8 cellular contexts compared by ENCODE assay signal in the genomic region with DNA sequence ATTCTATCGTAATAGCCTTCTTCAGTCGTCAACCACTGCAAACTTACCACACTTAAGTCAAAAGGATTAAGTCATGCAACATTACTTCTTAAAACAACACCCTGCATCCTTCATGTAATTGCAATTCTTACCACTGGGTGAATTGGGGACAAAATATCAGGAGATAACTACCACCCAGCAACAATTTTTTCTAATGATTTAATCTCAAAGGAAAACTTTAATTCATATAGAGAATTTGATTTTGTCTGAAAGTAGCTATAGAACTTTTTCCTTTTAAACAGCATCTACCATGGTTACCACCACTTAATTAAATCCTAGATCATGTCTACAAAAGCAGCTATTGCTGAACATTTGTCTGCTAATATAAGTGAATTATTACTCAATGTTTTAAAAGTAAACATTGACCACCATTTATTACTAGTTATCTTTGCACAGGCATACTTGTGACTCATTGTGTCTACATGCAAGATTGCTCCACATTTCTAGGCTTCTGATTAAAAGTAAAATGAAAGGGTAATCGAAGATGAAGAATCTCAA. TPM values are rescaled to one million over a fixed set of nuclear protein-coding genes. Genes with fewer than 3 reads are reported as not detected.
DNase-seq lines count a peak whose midpoint lies in the region; FAIRE-seq and TF ChIP-seq lines count a peak whose summit lies in the region.

No MANE protein-coding gene starts in this region.

- peak overlapping the region; percentile 7 for H3K4ac ChIP-seq in H1 (replicated peaks; ENCODE audit: insufficient read length, low read depth, low read length)

- peak in 1 of 2 experiments; percentile 16; a peak in 2 of 4 replicates for TF ChIP-seq RAD21 in H1 (IDR thresholded peaks at IDR 0.05 in 1 of 2, conservative IDR thresholded peaks at IDR 0.05 in 1 of 2; ENCODE audit: low read depth in 2 of 2, low read length in 2 of 2)

- TF ChIP-seq CTCF in DOHH2 (IDR thresholded peaks at IDR 0.05; ENCODE audit: low read depth, low read length, poor library complexity, severe bottlenecking) (peak; percentile 51), H1 (IDR thresholded peaks at IDR 0.05; ENCODE audit: control extremely low read depth in 1 of 3, insufficient read depth in 1 of 3, low read depth in 1 of 3, low read length in 3 of 3) (peak in 1 of 3 experiments; percentile 35; a peak in 2 of 4 replicates), neural progenitor cell (IDR thresholded peaks at IDR 0.05) (peak; percentile 46)

- no peak for TF ChIP-seq EP300 in H1 (IDR thresholded peaks at IDR 0.05; ENCODE audit: borderline replicate concordance in 1 of 2, low read depth in 2 of 2, low read length in 2 of 2)

- H3K27me3 ChIP-seq in DOHH2 (ENCODE audit: control insufficient read depth, low read length) (no peaks in the 10 kb centered on the region), H1 (replicated peaks in 1 of 4; ENCODE audit: control insufficient read depth in 3 of 4, extremely low read depth in 1 of 4, insufficient read depth in 3 of 4, low read length in 3 of 4) (no peaks in the 10 kb centered on the region), neural progenitor cell (no peaks in the 10 kb centered on the region), MG63 (no peaks in the 10 kb centered on the region)

- FAIRE-seq in H1 (lab: Jason Lieb, UNC): peak; percentile 87

- H3K36me3 ChIP-seq in DOHH2 (ENCODE audit: control insufficient read depth, low read length): no peaks in the 10 kb centered on the region
- H3K36me3 ChIP-seq in H1 (ENCODE audit: control insufficient read depth in 2 of 4, insufficient read depth in 4 of 4, low read length in 3 of 4): no peaks in the 10 kb centered on the region
- no peaks in the 10 kb centered on the region for H3K36me3 ChIP-seq in neural progenitor cell
- no peaks in the 10 kb centered on the region for H3K36me3 ChIP-seq in MG63

- H4K91ac ChIP-seq in H1 (replicated peaks; ENCODE audit: insufficient read length, low read length): no peak overlapping the region

- TF ChIP-seq POLR2A in H1 (IDR thresholded peaks at IDR 0.05; ENCODE audit: control extremely low read depth in 1 of 2, low read depth in 2 of 2, low read length in 2 of 2): no peak

- H3K9ac ChIP-seq in H1 (replicated peaks in 1 of 4; ENCODE audit: extremely low read depth in 1 of 4, low read depth in 3 of 4, low read length in 3 of 4) (no peak overlapping the region), neural progenitor cell (no peak overlapping the region)

- H3K9me2 ChIP-seq in DOHH2 (replicated peaks; ENCODE audit: control insufficient read depth, low read length): no peaks in the 10 kb centered on the region

- H3K4me1 ChIP-seq in DOHH2 (ENCODE audit: control insufficient read depth, low read length) (peaks cover 14% of the 10 kb centered on the region), H1 (replicated peaks in 1 of 4; ENCODE audit: control insufficient read depth in 3 of 4, insufficient read depth in 4 of 4, low read length in 3 of 4) (no peaks in the 10 kb centered on the region), neural progenitor cell (peaks cover 6% of the 10 kb centered on the region)

- H4K20me1 ChIP-seq in DOHH2 (ENCODE audit: control insufficient read depth, insufficient read depth, low read depth, low read length) (no peaks in the 10 kb centered on the region; the same call in 1 of the 2 replicates), H1 (replicated peaks in 1 of 2; ENCODE audit: control insufficient read depth in 1 of 2, insufficient read depth in 2 of 2, low read length in 2 of 2) (no peaks in the 10 kb centered on the region), neural progenitor cell (ENCODE audit: low read depth) (peaks cover 15% of the 10 kb centered on the region)

- no peaks in the 10 kb centered on the region for H3K23me2 ChIP-seq in H1 (ENCODE audit: low read depth, low read length)

- no peaks in the 10 kb centered on the region for H3K9me3 ChIP-seq in DOHH2 (ENCODE audit: control insufficient read depth, insufficient read depth, low read length)
- H3K9me3 ChIP-seq in H1 (ENCODE audit: insufficient read depth in 2 of 2, low read depth in 1 of 2, low read length in 1 of 2): no peaks in the 10 kb centered on the region
- no peaks in the 10 kb centered on the region for H3K9me3 ChIP-seq in neural progenitor cell (ENCODE audit: low read depth)
- no peaks in the 10 kb centered on the region for H3K9me3 ChIP-seq in MG63

- H4K5ac ChIP-seq in H1 (ENCODE audit: insufficient read length, low read depth, low read length): no peak overlapping the region

- H2AK5ac ChIP-seq in H1 (ENCODE audit: low read depth, low read length): no peak overlapping the region

- H2AFZ ChIP-seq in H1 (ENCODE audit: low read length) (no peak overlapping the region), neural progenitor cell (replicated peaks) (no peak overlapping the region)

- H2BK20ac ChIP-seq in H1 (ENCODE audit: low read length): no peak overlapping the region

- H4K8ac ChIP-seq in H1 (ENCODE audit: extremely low read depth, insufficient read depth, low read length): no peak overlapping the region

- POLR2A ChIA-PET in H1 (lab: Charles Lee; ENCODE audit: partially characterized antibody): interaction anchor here (1.2 kb wide), 1 partner anchor 47 kb away, joined by 5 read pairs; no protein-coding TSS in a partner anchor

- H3K79me2 ChIP-seq in DOHH2 (ENCODE audit: control insufficient read depth, low read length) (peaks cover 10% of the 10 kb centered on the region), H1 (ENCODE audit: control insufficient read depth in 1 of 2, insufficient read depth in 2 of 2, low read length in 2 of 2) (no peaks in the 10 kb centered on the region), neural progenitor cell (ENCODE audit: low read depth) (no peaks in the 10 kb centered on the region)

- H2BK12ac ChIP-seq in H1 (ENCODE audit: low read depth, low read length): no peak overlapping the region

- WGBS in H1 (ENCODE audit: extremely low coverage in 1 of 2, insufficient coverage in 1 of 2, insufficient read length in 1 of 2, insufficient replicate concordance in 2 of 2, low coverage in 1 of 2, low lambda C conversion rate in 2 of 2, missing lambda C conversion rate in 1 of 2), 2 experiments: 76% methylated on average over 3 of the region's 3 CpGs; no CpG with 5 or more reads in 1 of the 2 experiments

- H3K27me3 Mint-ChIP-seq in neural progenitor cell (ENCODE audit: insufficient read depth, low read depth): no peaks in the 10 kb centered on the region

- H3F3A ChIP-seq in DOHH2 (ENCODE audit: control insufficient read depth, insufficient read depth) (no peaks in the 10 kb centered on the region), neural progenitor cell (ENCODE audit: low read depth) (peaks cover 4% of the 10 kb centered on the region)

- H3K36me3 Mint-ChIP-seq in neural progenitor cell: peaks cover 4% of the 10 kb centered on the region

- H2BK15ac ChIP-seq in H1 (ENCODE audit: low read length): no peak overlapping the region

- H3K27ac ChIP-seq in DOHH2 (ENCODE audit: low read depth, low read length) (no peak overlapping the region), H1 (ENCODE audit: low read depth, low read length) (no peak overlapping the region), neural progenitor cell (no peak overlapping the region)

- H3K4me2 ChIP-seq in DOHH2 (ENCODE audit: low read length) (no peak overlapping the region), H1 (ENCODE audit: insufficient read depth in 1 of 2, low read depth in 2 of 2, low read length in 2 of 2) (no peak overlapping the region), neural progenitor cell (no peak overlapping the region)

- DNase-seq in MV-4-11 (lab: John Stamatoyannopoulos, UW) (peak; percentile 8), H1 (ENCODE audit: low read depth in 1 of 2, low spot score in 2 of 2) (no peak), neural progenitor cell (ENCODE audit: low spot score) (peak; percentile 14), NCI-H1694 treated with DMSO at 0.1 percent for 48 hours (lab: John Stamatoyannopoulos, UW) (no peak), 8988T (no peak), MG63 (no peak), germinal center (ENCODE audit: low spot score) (no peak)

- no peak overlapping the region for H3K56ac ChIP-seq in H1 (replicated peaks; ENCODE audit: insufficient read length, low read depth, low read length)

- H3K4me3 ChIP-seq in DOHH2 (ENCODE audit: low read length) (no peak overlapping the region), H1 (ENCODE audit: extremely low read depth in 1 of 4, insufficient read depth in 2 of 4, low read depth in 3 of 4, low read length in 4 of 4) (no peak overlapping the region), neural progenitor cell (no peak overlapping the region), MG63 (no peak overlapping the region; the same call in 1 of the 2 replicates)

- no peak overlapping the region for H2BK120ac ChIP-seq in H1 (replicated peaks; ENCODE audit: low read depth, low read length)

- H3K18ac ChIP-seq in H1 (ENCODE audit: extremely low read depth, low read length): no peak overlapping the region

- H3K14ac ChIP-seq in H1 (ENCODE audit: insufficient read length): no peak overlapping the region

- H3K4me1 Mint-ChIP-seq in neural progenitor cell: peaks cover 2% of the 10 kb centered on the region

- no peak overlapping the region for H3K27ac Mint-ChIP-seq in neural progenitor cell

- no peak overlapping the region for H3K23ac ChIP-seq in H1 (ENCODE audit: insufficient read length)

- no peaks in the 10 kb centered on the region for H3K9me3 Mint-ChIP-seq in neural progenitor cell

- CTCF ChIA-PET in H1 (lab: Charles Lee; ENCODE audit: partially characterized antibody): interaction anchor here (0.7 to 1.9 kb wide), 17 partner anchors 10 to 499 kb away, joined by 3 to 11 read pairs (median 3); a partner anchor contains a TSS

- H3K79me1 ChIP-seq in H1 (ENCODE audit: low read depth, low read length): no peaks in the 10 kb centered on the region

- no peak overlapping the region for H3K4me3 Mint-ChIP-seq in neural progenitor cell

- no peak overlapping the region for H2BK5ac ChIP-seq in H1 (ENCODE audit: low read depth, low read length)

TF ChIP-seq in H1, 55 proteins besides CTCF, POLR2A, EP300 and RAD21 (continues in another document):
- TF ChIP-seq PHF8 (conservative IDR thresholded peaks at IDR 0.05; ENCODE audit: low read depth, low read length): no peak
- no peak for TF ChIP-seq JUND (IDR thresholded peaks at IDR 0.05; ENCODE audit: low read length)
- no peak for TF ChIP-seq FOSL1 (IDR thresholded peaks at IDR 0.05; ENCODE audit: insufficient read depth, low read depth, low read length)

RNA-seq across cellular contexts. Expression of a gene that starts 10.5 kb away (rescaled TPM):
- total RNA-seq in H1 (2021; fragmentation: NEBNext Ultra II Directional; extraction: Animal tissue kit (Norgen Biotek cat#: 25700)): 8.1 and 9.6 TPM in 2 replicates
- 3.0 and 5.9 TPM in 2 replicates for polyA plus RNA-seq in H1 (2011; rRNA removed)
- polyA plus RNA-seq in H1 (2011; cell fraction: cytosol; rRNA removed): 6.0 TPM
- polyA plus RNA-seq in H1 (2011; cell fraction: nucleus; rRNA removed): 3.9 TPM
- polyA plus RNA-seq in H1 (2012, experiment 1 of 2): 6.1 to 11.4 TPM (median 9.6 TPM) in 4 replicates
- polyA plus RNA-seq in H1 (2012, experiment 2 of 2): 1.2 TPM
- polyA plus RNA-seq in H1 (2013, experiment 1 of 2): 4.7 TPM
- 4.3 TPM for polyA plus RNA-seq in H1 (2013, experiment 2 of 2)
- polyA minus RNA-seq in H1 (2011; rRNA and poly(A)+ RNA removed): 13.2 and 14.0 TPM in 2 replicates
- polyA minus RNA-seq in H1 (2011; cell fraction: cytosol; rRNA and poly(A)+ RNA removed): 6.3 TPM
- polyA minus RNA-seq in H1 (2011; cell fraction: nucleus; rRNA and poly(A)+ RNA removed): 12.1 TPM
- 23.8 and 39.1 TPM in 2 replicates for total RNA-seq in neural progenitor cell (ENCODE audit: low replicate concordance)
- 50.7 and 69.9 TPM in 2 replicates for total RNA-seq in MG63 (2014; rRNA removed; shearing (Covaris generic); ENCODE audit: low replicate concordance)

Comparison
In these comparisons a context has a peak if more than half of its experiments do, and no peak if none do; other contexts are left out.
1. DNase-seq: peak in MV-4-11 (single experiment) and neural progenitor cell (single experiment); none in H1 (0 of 2), NCI-H1694 treated with DMSO at 0.1 percent for 48 hours (single experiment), 8988T (single experiment), MG63 (single experiment) and germinal center (single experiment).